25 cellular contexts compared by ENCODE assay signal in genomic region chr16:84414789-84415326, GRCh38. TPM values are rescaled to one million over a fixed set of nuclear protein-coding genes. Genes with fewer than 3 reads are reported as not detected.
"Had no signal": no experiment of that assay in that cellular context is flagged by ENCODE, and none has a peak within 500 bp of the region (broad histone marks: within the 10 kb centered on the region; RNA-seq: fewer than 3 reads in every experiment).

No MANE protein-coding gene starts in this region.

- H3K9me3 Mint-ChIP-seq: activated naive CD4-positive, alpha-beta T cell treated with anti-CD3 and anti-CD28 coated beads, Interleukin-2, amount 50 U/mL, for 24 hours; activated T-cell treated with anti-CD3 and anti-CD28 coated beads, Interleukin-2, amount 50 U/mL, for 72 hours; memory B cell; natural killer cell; stimulated activated naive CD8-positive, alpha-beta T cell treated with anti-CD3 and anti-CD28 coated beads, Interleukin-15, amount 100 ng/mL, for 72 hours; T-helper 1 cell treated with Interleukin-12 subunit alpha and Interleukin-12 subunit beta and Interleukin-4 antibody, amounts not matched to agents 30 μg/mL and 1 μg/mL, for 36 hours; type B pancreatic cell had no signal

- H3K79me2 ChIP-seq: hepatocyte had no signal

- H3K4me1 ChIP-seq: breast epithelium, esophagus muscularis mucosa, suprapubic skin had no signal

- FAIRE-seq: astrocyte, endothelial cell of umbilical vein had no signal

- H3K9me3 ChIP-seq: adrenal gland, breast epithelium, esophagus muscularis mucosa, suprapubic skin had no signal

- H3K27me3 ChIP-seq: adrenal gland, breast epithelium, hepatocyte had no signal

- H3K27ac ChIP-seq: breast epithelium, esophagus muscularis mucosa, hepatocyte, skin epidermis, suprapubic skin had no signal

- DNase-seq: activated CD4-positive, alpha-beta T cell treated with anti-CD3 and anti-CD28 coated beads, Interleukin-2, amount 50 U/mL, for 1 hour; activated CD4-positive, CD25-positive, alpha-beta regulatory T cell treated with anti-CD3 and anti-CD28 coated beads, Interleukin-2, amount 50 U/mL, for 72 hours; activated CD8-positive, alpha-beta memory T cell treated with anti-CD3 and anti-CD28 coated beads, Interleukin-2, amount 50 U/mL, for 4 hours; activated effector memory CD4-positive, alpha-beta T cell treated with anti-CD3 and anti-CD28 coated beads, Interleukin-2, amount 50 U/mL, for 16 hours; activated T-cell treated with anti-CD3 and anti-CD28 coated beads, Interleukin-2, amount 50 U/mL, for 72 hours; dermis blood vessel endothelial cell; effector memory CD4-positive, alpha-beta T cell; natural killer cell; nucleus accumbens; retina; stimulated activated CD4-positive, alpha-beta T cell treated with anti-CD3 and anti-CD28 coated beads, Interleukin-15, amount 100 ng/mL, for 24 hours; stimulated activated CD4-positive, alpha-beta T cell treated with anti-CD3 and anti-CD28 coated beads, Interleukin-2, amount 100 ng/mL, for 48 hours; stimulated activated naive CD8-positive, alpha-beta T cell treated with anti-CD3 and anti-CD28 coated beads, Interleukin-15, amount 100 ng/mL, for 72 hours had no signal

- H3K27ac Mint-ChIP-seq: activated naive CD4-positive, alpha-beta T cell treated with anti-CD3 and anti-CD28 coated beads, Interleukin-2, amount 50 U/mL, for 24 hours; activated T-cell treated with anti-CD3 and anti-CD28 coated beads, Interleukin-2, amount 50 U/mL, for 72 hours; memory B cell; natural killer cell; T-helper 1 cell treated with Interleukin-12 subunit alpha and Interleukin-12 subunit beta and Interleukin-4 antibody, amounts not matched to agents 30 μg/mL and 1 μg/mL, for 36 hours; type B pancreatic cell had no signal

- H3K4me3 ChIP-seq: adrenal gland, breast epithelium, esophagus muscularis mucosa, hepatocyte, skin epidermis, suprapubic skin had no signal

- H2AFZ ChIP-seq: hepatocyte had no signal

- H3K36me3 Mint-ChIP-seq: activated naive CD4-positive, alpha-beta T cell treated with anti-CD3 and anti-CD28 coated beads, Interleukin-2, amount 50 U/mL, for 24 hours; memory B cell; natural killer cell; type B pancreatic cell had no signal

- H3K4me1 Mint-ChIP-seq: activated naive CD4-positive, alpha-beta T cell treated with anti-CD3 and anti-CD28 coated beads, Interleukin-2, amount 50 U/mL, for 24 hours; memory B cell; natural killer cell had no signal

- H3K27me3 Mint-ChIP-seq: type B pancreatic cell had no signal

- ATAC-seq: activated T-cell treated with anti-CD3 and anti-CD28 coated beads, Interleukin-2, amount 50 U/mL, for 72 hours; natural killer cell; stimulated activated naive CD8-positive, alpha-beta T cell treated with anti-CD3 and anti-CD28 coated beads, Interleukin-15, amount 100 ng/mL, for 72 hours had no signal

- H3K4me2 ChIP-seq: hepatocyte had no signal

- H3K4me3 Mint-ChIP-seq: activated naive CD4-positive, alpha-beta T cell treated with anti-CD3 and anti-CD28 coated beads, Interleukin-2, amount 50 U/mL, for 24 hours; activated T-cell treated with anti-CD3 and anti-CD28 coated beads, Interleukin-2, amount 50 U/mL, for 72 hours; memory B cell; natural killer cell; stimulated activated naive CD8-positive, alpha-beta T cell treated with anti-CD3 and anti-CD28 coated beads, Interleukin-15, amount 100 ng/mL, for 72 hours; T-helper 1 cell treated with Interleukin-12 subunit alpha and Interleukin-12 subunit beta and Interleukin-4 antibody, amounts not matched to agents 30 μg/mL and 1 μg/mL, for 36 hours; type B pancreatic cell had no signal

- H3K36me3 ChIP-seq: adrenal gland, breast epithelium, esophagus muscularis mucosa, suprapubic skin had no signal

RNA-seq across cellular contexts. Expression of gene ATP2C2, which starts 46.5 kb away (rescaled TPM):
- total RNA-seq: dermis blood vessel endothelial cell, endothelial cell of umbilical vein, natural killer cell had no signal
- polyA plus RNA-seq: endothelial cell of umbilical vein had no signal
